ENCODE assay signal across 8 cellular contexts in genomic region chr4:78656968-78657445, GRCh38.
DNase-seq lines count a peak whose midpoint lies in the region; ATAC-seq and TF ChIP-seq lines count a peak whose summit lies in the region.

No MANE protein-coding gene starts in this region.

- H3K27me3 ChIP-seq in BLaER1 treated with 17β-estradiol and CSF1 and Interleukin-3, amounts not matched to agents 10 nM and 100 nM: no peaks in the 10 kb centered on the region
- H3K27me3 ChIP-seq in layer of hippocampus (ENCODE audit: control insufficient read depth, insufficient read depth, low read length): no peaks in the 10 kb centered on the region

- H4K20me1 ChIP-seq in BLaER1 treated with 17β-estradiol and CSF1 and Interleukin-3, amounts not matched to agents 10 nM and 100 nM: no peaks in the 10 kb centered on the region

- H3K27ac Mint-ChIP-seq in HFFc6: peak overlapping the region; percentile 70; the same call in 1 of the 2 replicates

- H3K4me1 ChIP-seq in BLaER1 treated with 17β-estradiol and CSF1 and Interleukin-3, amounts not matched to agents 10 nM and 100 nM: peaks cover 74 to 99% (median 95%) of the 10 kb centered on the region in 10 experiments

- no peaks in the 10 kb centered on the region for H3K9me3 ChIP-seq in BLaER1 treated with 17β-estradiol and CSF1 and Interleukin-3, amounts not matched to agents 10 nM and 100 nM (replicated peaks in 1 of 11)

- H3K27ac ChIP-seq in BLaER1 treated with 17β-estradiol and CSF1 and Interleukin-3, amounts not matched to agents 10 nM and 100 nM: peak overlapping the region; percentile 87 to 96 (median 93)
- H3K27ac ChIP-seq in layer of hippocampus (ENCODE audit: low read depth, low read length): peak overlapping the region; percentile 5

- no peak for ATAC-seq in GM18517 (IDR thresholded peaks at IDR 0.05; ENCODE audit: unreplicated experiment)

- H3K4me3 ChIP-seq in BLaER1 treated with 17β-estradiol and CSF1 and Interleukin-3, amounts not matched to agents 10 nM and 100 nM: peak overlapping the region in 7 of 10 experiments; percentile 1 to 51 (median 28); a peak in 12 of 20 replicates

- peak overlapping the region; percentile 66 to 96 (median 85) for H3K4me2 ChIP-seq in BLaER1 treated with 17β-estradiol and CSF1 and Interleukin-3, amounts not matched to agents 10 nM and 100 nM

- H3K36me3 ChIP-seq in BLaER1 treated with 17β-estradiol and CSF1 and Interleukin-3, amounts not matched to agents 10 nM and 100 nM: no peaks in the 10 kb centered on the region

- peak overlapping the region; percentile 28; the same call in 1 of the 2 replicates for H3K4me3 Mint-ChIP-seq in HFFc6

- no peak for TF ChIP-seq CTCF in HFFc6 (IDR thresholded peaks at IDR 0.05)

- no peaks in the 10 kb centered on the region for H3K36me3 Mint-ChIP-seq in HFFc6 (ENCODE audit: low read depth)

- H3K9ac ChIP-seq in BLaER1 treated with 17β-estradiol and CSF1 and Interleukin-3, amounts not matched to agents 10 nM and 100 nM: peak overlapping the region; percentile 72 to 87 (median 79)

- peaks cover 86% of the 10 kb centered on the region for H3K4me1 Mint-ChIP-seq in HFFc6 (ENCODE audit: low read depth)

- no peaks in the 10 kb centered on the region for H3K27me3 Mint-ChIP-seq in HFFc6 (ENCODE audit: insufficient read depth)

- no peak for DNase-seq in HFFc6
- peak; percentile 96 for DNase-seq in SKM-1 treated with dmso at 0.1 percent for 144 hours (lab: John Stamatoyannopoulos, UW; ENCODE audit: unreplicated experiment)
- no peak for DNase-seq in HUDEP-2 (lab: John Stamatoyannopoulos, UW; ENCODE audit: unreplicated experiment in 76 of 76)
- DNase-seq in SK-N-DZ (ENCODE audit: low spot score): no peak
- DNase-seq in NCI-H2107 (lab: John Stamatoyannopoulos, UW): no peak

- H3K9me3 Mint-ChIP-seq in HFFc6: no peaks in the 10 kb centered on the region
